Comparison of ENCODE assay signal across 17 cellular contexts in genomic region chr12:3951380-3952135, GRCh38.
A peak's percentile ranks its signal among the peaks of the same experiment; 100 is the strongest.
DNase-seq lines count a peak whose midpoint lies in the region; ATAC-seq, FAIRE-seq and TF ChIP-seq lines count a peak whose summit lies in the region.
"Had no signal": no experiment of that assay in that cellular context is flagged by ENCODE, and none has a peak within 500 bp of the region (broad histone marks: within the 10 kb centered on the region; RNA-seq: fewer than 3 reads in every experiment).

No MANE protein-coding gene starts in this region.

- WGBS in smooth muscle cell (ENCODE audit: low lambda C conversion rate) = 93% methylated on average over 23 of the region's 23 CpGs

- intact Hi-C loops in PC-9 (cut with micrococcal nuclease; ENCODE audit: unreplicated experiment) = no loop called here

- H3K4me3 Mint-ChIP-seq in activated T-cell treated with anti-CD3 and anti-CD28 coated beads, Interleukin-2, amount 50 U/mL, for 4 hours = no peak overlapping the region
- peak overlapping the region; percentile 6 for H3K4me3 Mint-ChIP-seq in central memory CD8-positive, alpha-beta T cell
- H3K4me3 Mint-ChIP-seq: activated B cell treated with CpG ODN at 0.5 μM for 24 hours had no signal

- no peak overlapping the region for H3K4me3 ChIP-seq in SK-N-MC
- H3K4me3 ChIP-seq in smooth muscle cell = no peak overlapping the region
- H3K4me3 ChIP-seq in PC-9 = no peak overlapping the region
- H3K4me3 ChIP-seq: stomach, vagina had no signal

- peak overlapping the region; percentile 13 for H2AFZ ChIP-seq in smooth muscle cell (ENCODE audit: low read depth)
- no peak overlapping the region for H2AFZ ChIP-seq in PC-9

- H3K36me3 Mint-ChIP-seq in activated T-cell treated with anti-CD3 and anti-CD28 coated beads, Interleukin-2, amount 50 U/mL, for 4 hours (ENCODE audit: insufficient read depth) = peaks cover 3% of the 10 kb centered on the region
- H3K36me3 Mint-ChIP-seq in central memory CD8-positive, alpha-beta T cell (ENCODE audit: insufficient read depth) = peaks cover 2% of the 10 kb centered on the region

- H3F3A ChIP-seq in smooth muscle cell (ENCODE audit: low read depth) (no peaks in the 10 kb centered on the region), PC-9 (ENCODE audit: insufficient read depth, low read depth) (no peaks in the 10 kb centered on the region)

- peak overlapping the region; percentile 32 for H3K27ac Mint-ChIP-seq in central memory CD8-positive, alpha-beta T cell (ENCODE audit: low read depth)
- H3K27ac Mint-ChIP-seq: activated B cell treated with CpG ODN at 0.5 μM for 24 hours had no signal

- no peak for FAIRE-seq in D721Med (lab: Jason Lieb, UNC)
- FAIRE-seq: endometrium had no signal

- H3K9me3 Mint-ChIP-seq in activated T-cell treated with anti-CD3 and anti-CD28 coated beads, Interleukin-2, amount 50 U/mL, for 4 hours = peaks cover 11% of the 10 kb centered on the region
- H3K9me3 Mint-ChIP-seq in central memory CD8-positive, alpha-beta T cell = no peaks in the 10 kb centered on the region
- H3K9me3 Mint-ChIP-seq: activated B cell treated with CpG ODN at 0.5 μM for 24 hours had no signal

- H3K4me1 ChIP-seq in smooth muscle cell (ENCODE audit: low read depth) (no peaks in the 10 kb centered on the region), PC-9 (replicated peaks; ENCODE audit: insufficient read depth) (no peaks in the 10 kb centered on the region)
- H3K4me1 ChIP-seq: stomach, vagina had no signal

- CTCF ChIA-PET in PC-9 (lab: Charles Lee) = no interaction called here

- TF ChIP-seq CTCF in smooth muscle cell (IDR thresholded peaks at IDR 0.05; ENCODE audit: borderline replicate concordance, insufficient read depth, poor library complexity, severe bottlenecking) (no peak), PC-9 (conservative IDR thresholded peaks at IDR 0.05) (no peak), D721Med (IDR thresholded peaks at IDR 0.05; ENCODE audit: insufficient read depth, missing control alignments) (no peak)

- H3K9me3 ChIP-seq in SK-N-MC (ENCODE audit: low read depth, low read length) (no peaks in the 10 kb centered on the region; the same call in 1 of the 2 replicates), smooth muscle cell (replicated peaks; ENCODE audit: low read depth) (no peaks in the 10 kb centered on the region), PC-9 (ENCODE audit: insufficient read depth, low read depth) (no peaks in the 10 kb centered on the region)
- H3K9me3 ChIP-seq: neutrophil, stomach, vagina had no signal

- H3K4me2 ChIP-seq in smooth muscle cell = no peak overlapping the region
- no peak overlapping the region for H3K4me2 ChIP-seq in PC-9

- H3K9ac ChIP-seq in SK-N-MC (ENCODE audit: insufficient read length) (no peak overlapping the region), smooth muscle cell (ENCODE audit: low read depth) (no peak overlapping the region)

- H3K36me3 ChIP-seq in SK-N-MC (ENCODE audit: insufficient read depth, low read length) (no peaks in the 10 kb centered on the region), smooth muscle cell (ENCODE audit: low read depth) (no peaks in the 10 kb centered on the region), PC-9 (ENCODE audit: low read depth) (no peaks in the 10 kb centered on the region)
- H3K36me3 ChIP-seq: neutrophil, stomach, vagina had no signal

- peaks cover 53% of the 10 kb centered on the region for H3K4me1 Mint-ChIP-seq in activated T-cell treated with anti-CD3 and anti-CD28 coated beads, Interleukin-2, amount 50 U/mL, for 4 hours (ENCODE audit: low read depth)
- H3K4me1 Mint-ChIP-seq in central memory CD8-positive, alpha-beta T cell = peaks cover 28% of the 10 kb centered on the region

- POLR2A ChIA-PET in PC-9 (lab: Charles Lee; ENCODE audit: unreplicated experiment) = no interaction called here

- H3K27me3 Mint-ChIP-seq in activated T-cell treated with anti-CD3 and anti-CD28 coated beads, Interleukin-2, amount 50 U/mL, for 4 hours (ENCODE audit: low read depth) = no peaks in the 10 kb centered on the region
- peaks cover 5% of the 10 kb centered on the region for H3K27me3 Mint-ChIP-seq in central memory CD8-positive, alpha-beta T cell

- DNase-seq in activated T-cell treated with anti-CD3 and anti-CD28 coated beads, Interleukin-2, amount 50 U/mL, for 4 hours = no peak
- DNase-seq in activated T-cell treated with anti-CD3 and anti-CD28 coated beads for 4 hours (no peak), SK-N-MC (ENCODE audit: low read depth, low spot score) (no peak), smooth muscle cell (lab: John Stamatoyannopoulos, UW; ENCODE audit: unreplicated experiment) (no peak), SW 1271 (lab: John Stamatoyannopoulos, UW) (no peak), PC-9 (no peak), D721Med (ENCODE audit: insufficient read length, low spot score) (no peak)
- DNase-seq in central memory CD8-positive, alpha-beta T cell (ENCODE audit: low spot score in 2 of 2) = no peak
- DNase-seq: activated B cell treated with CpG ODN at 0.5 μM for 24 hours, anterior cingulate cortex, EL, kidney glomerular epithelial cell, NCI-H1436, stomach had no signal

- no peaks in the 10 kb centered on the region for H3K27me3 ChIP-seq in smooth muscle cell (ENCODE audit: low read depth)
- peaks cover 72% of the 10 kb centered on the region for H3K27me3 ChIP-seq in PC-9 (ENCODE audit: insufficient read depth, low read depth)
- H3K27me3 ChIP-seq: neutrophil, vagina had no signal

- H4K20me1 ChIP-seq in smooth muscle cell (ENCODE audit: low read depth) (no peaks in the 10 kb centered on the region), PC-9 (ENCODE audit: insufficient read depth) (no peaks in the 10 kb centered on the region)

- peak; percentile 46 to 53 for ATAC-seq in activated T-cell treated with anti-CD3 and anti-CD28 coated beads, Interleukin-2, amount 50 U/mL, for 4 hours
- no peak for ATAC-seq in central memory CD8-positive, alpha-beta T cell (replicated peaks; ENCODE audit: extremely low read depth, poor library complexity, severe bottlenecking)

- no peaks in the 10 kb centered on the region for H3K79me2 ChIP-seq in smooth muscle cell (ENCODE audit: low read depth)
- H3K79me2 ChIP-seq in PC-9 (ENCODE audit: low read depth) = no peaks in the 10 kb centered on the region

- BruUV-seq in PC-9 (replicated peaks; lab: Mats Ljungman, UMichigan) = no TSS peak

- H3K9me2 ChIP-seq in PC-9 (ENCODE audit: insufficient read depth) = 0 out of 2 replicates have a peak, but pooled peaks cover 2% of the 10 kb centered on the region

- H3K27ac ChIP-seq in SK-N-MC (0 out of 2 replicates have a peak overlapping the region, but pooled peaks have one; percentile 25), smooth muscle cell (ENCODE audit: low read depth) (no peak overlapping the region), PC-9 (no peak overlapping the region)
- H3K27ac ChIP-seq: neutrophil, stomach, vagina had no signal
